Comparison of ENCODE assay signal across 24 cellular contexts in the genomic region with DNA sequence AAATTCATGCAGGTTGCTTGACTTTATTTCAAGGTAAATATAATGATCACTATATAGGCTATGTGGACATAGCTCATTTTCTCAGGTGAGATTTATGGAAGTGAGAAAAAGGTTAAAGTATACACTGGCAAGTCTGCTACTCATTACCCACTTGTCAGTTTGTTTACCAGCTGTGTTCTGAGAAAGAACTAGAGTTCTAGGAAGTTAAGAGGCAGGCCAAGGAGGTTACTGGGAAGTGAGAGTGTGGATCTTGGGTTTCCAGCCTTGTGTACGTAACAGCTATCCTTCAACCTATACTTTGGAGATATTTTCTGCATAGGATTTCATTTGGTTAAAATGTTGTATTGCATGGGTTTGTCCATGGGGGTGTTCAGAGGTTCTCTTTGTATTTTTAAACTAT.
"Had no signal": no experiment of that assay in that cellular context is flagged by ENCODE, and none has a peak within 500 bp of the region (broad histone marks: within the 10 kb centered on the region; RNA-seq: fewer than 3 reads in every experiment).

No MANE protein-coding gene starts in this region.

- H3K9me3 Mint-ChIP-seq: endodermal cell, neural progenitor cell, type B pancreatic cell had no signal

- H3K4me1 Mint-ChIP-seq: nephron, neural progenitor cell had no signal

- DNase-seq: colonic mucosa; effector CD8-positive, alpha-beta T cell; endodermal cell; gastrocnemius medialis; head of caudate nucleus; mesendoderm; midbrain; naive thymus-derived CD4-positive, alpha-beta T cell; stimulated activated CD4-positive, alpha-beta T cell treated with anti-CD3 and anti-CD28 coated beads, Interleukin-12 subunit alpha, Interleukin-12 subunit beta, amount 100 ng/mL, for 4 hours; stimulated activated CD4-positive, alpha-beta T cell treated with anti-CD3 and anti-CD28 coated beads, Interleukin-1b, Interleukin-23, amount 100 ng/mL, for 48 hours; stimulated activated CD4-positive, alpha-beta T cell treated with anti-CD3 and anti-CD28 coated beads, Interleukin-4, amount 100 ng/mL, for 1 hour; stimulated activated CD8-positive, alpha-beta memory T cell treated with anti-CD3 and anti-CD28 coated beads, Interleukin-4, amount 100 ng/mL, for 48 hours; stimulated activated naive CD4-positive, alpha-beta T cell; substantia nigra; testis; tibial artery had no signal

- ATAC-seq: esophagus mucosa; gastrocnemius medialis; left lobe of liver; naive thymus-derived CD4-positive, alpha-beta T cell; sciatic nerve had no signal

- H3K4me3 Mint-ChIP-seq: dendritic cell treated with granulocyte-macrophage colony-stimulating factor and Interleukin-4, amounts not matched to agents 40 ng/mL and 50 ng/mL, for 4 days; endodermal cell; nephron; neural progenitor cell; type B pancreatic cell had no signal

- H3K27ac Mint-ChIP-seq: endodermal cell, neural progenitor cell, progenitor cell of endocrine pancreas, type B pancreatic cell had no signal

- H3K27me3 Mint-ChIP-seq: dendritic cell treated with granulocyte-macrophage colony-stimulating factor and Interleukin-4, amounts not matched to agents 40 ng/mL and 50 ng/mL, for 4 days; naive thymus-derived CD4-positive, alpha-beta T cell; progenitor cell of endocrine pancreas; type B pancreatic cell had no signal
